In genomic region chr1:46757256-46757955, GRCh38 we compare ENCODE assay signal across 11 cellular contexts. TPM values are rescaled to one million over a fixed set of nuclear protein-coding genes. Genes with fewer than 3 reads are reported as not detected.
DNase-seq lines count a peak whose midpoint lies in the region; ATAC-seq and TF ChIP-seq lines count a peak whose summit lies in the region.
"Had no signal": no experiment of that assay in that cellular context is flagged by ENCODE, and none has a peak within 500 bp of the region (broad histone marks: within the 10 kb centered on the region; RNA-seq: fewer than 3 reads in every experiment).

No MANE protein-coding gene starts in this region.

- no peak overlapping the region; the same call in 1 of the 2 replicates for H3K4me3 Mint-ChIP-seq in WTC11
- no peak overlapping the region for H3K4me3 Mint-ChIP-seq in CD14-positive monocyte
- H3K4me3 Mint-ChIP-seq: activated B cell treated with CpG ODN at 0.5 μM for 24 hours; activated naive CD4-positive, alpha-beta T cell treated with anti-CD3 and anti-CD28 coated beads, Interleukin-2, amount 10 ng/mL, durations not matched to agents 7 days and 5 days had no signal

- H3K9me3 Mint-ChIP-seq in WTC11 (peaks cover 14% of the 10 kb centered on the region; the same call in 1 of the 2 replicates), CD14-positive monocyte (peaks cover 0 to 8% (median 3%) of the 10 kb centered on the region in 7 donors)
- H3K9me3 Mint-ChIP-seq: activated B cell treated with CpG ODN at 0.5 μM for 24 hours; activated naive CD4-positive, alpha-beta T cell treated with anti-CD3 and anti-CD28 coated beads, Interleukin-2, amount 10 ng/mL, durations not matched to agents 7 days and 5 days had no signal

- CTCF ChIA-PET in WTC11 (lab: Charles Lee): interaction anchor here (0.6 to 2.3 kb wide), 6 partner anchors 10 to 422 kb away, joined by 3 to 28 read pairs (median 5); no protein-coding TSS in a partner anchor

- WGBS in urinary bladder: 54% methylated on average over 6 of the region's 6 CpGs

- H3K4me1 ChIP-seq in urinary bladder (ENCODE audit: insufficient read depth): peaks cover 1% of the 10 kb centered on the region

- no peak overlapping the region for H3K4me3 ChIP-seq in kidney epithelial cell (ENCODE audit: low read depth, low read length)
- no peak overlapping the region for H3K4me3 ChIP-seq in urinary bladder (ENCODE audit: low read depth, low read length)

- peak overlapping the region; percentile 24 for H3K27ac ChIP-seq in urinary bladder (ENCODE audit: low read depth)

- H3K4me1 Mint-ChIP-seq in WTC11 (peaks cover 33% of the 10 kb centered on the region), CD14-positive monocyte (no peaks in the 10 kb centered on the region)
- H3K4me1 Mint-ChIP-seq: activated B cell treated with CpG ODN at 0.5 μM for 24 hours; activated naive CD4-positive, alpha-beta T cell treated with anti-CD3 and anti-CD28 coated beads, Interleukin-2, amount 10 ng/mL, durations not matched to agents 7 days and 5 days had no signal

- peak; percentile 89 for ATAC-seq in WTC11
- ATAC-seq in HG03108 (IDR thresholded peaks at IDR 0.05; ENCODE audit: unreplicated experiment): no peak

- peak overlapping the region; percentile 89 for H3K27ac Mint-ChIP-seq in WTC11
- no peak overlapping the region for H3K27ac Mint-ChIP-seq in CD14-positive monocyte
- H3K27ac Mint-ChIP-seq: activated B cell treated with CpG ODN at 0.5 μM for 24 hours; activated naive CD4-positive, alpha-beta T cell treated with anti-CD3 and anti-CD28 coated beads, Interleukin-2, amount 10 ng/mL, durations not matched to agents 7 days and 5 days had no signal

- POLR2A ChIA-PET in WTC11 (lab: Charles Lee): no interaction called here

- H3K27me3 ChIP-seq in kidney epithelial cell (ENCODE audit: control insufficient read depth, insufficient read depth, low read length): no peaks in the 10 kb centered on the region

- H3K36me3 ChIP-seq in kidney epithelial cell (ENCODE audit: control insufficient read depth, insufficient read depth, low read length): no peaks in the 10 kb centered on the region
- H3K36me3 ChIP-seq in urinary bladder (ENCODE audit: insufficient read depth): no peaks in the 10 kb centered on the region

- intact Hi-C loops in CD14-positive monocyte (cut with micrococcal nuclease): no loop called here

- H3K36me3 Mint-ChIP-seq in WTC11 (no peaks in the 10 kb centered on the region), CD14-positive monocyte (no peaks in the 10 kb centered on the region)
- H3K36me3 Mint-ChIP-seq: activated naive CD4-positive, alpha-beta T cell treated with anti-CD3 and anti-CD28 coated beads, Interleukin-2, amount 10 ng/mL, durations not matched to agents 7 days and 5 days had no signal

- DNase-seq in NCI-H146 (lab: John Stamatoyannopoulos, UW): peak; percentile 55
- no peak for DNase-seq in WTC11 (ENCODE audit: low spot score)
- peak; percentile 45 for DNase-seq in kidney epithelial cell (ENCODE audit: low read depth)
- no peak for DNase-seq in NAMALWA (ENCODE audit: low spot score)
- DNase-seq in CD14-positive monocyte (ENCODE audit: low spot score): no peak
- DNase-seq: activated B cell treated with CpG ODN at 0.5 μM for 24 hours; activated naive CD4-positive, alpha-beta T cell treated with anti-CD3 and anti-CD28 coated beads, Interleukin-2, amount 10 ng/mL, durations not matched to agents 7 days and 5 days; GF-D8 had no signal

- TF ChIP-seq CTCF in WTC11 (IDR thresholded peaks at IDR 0.05) (no peak), kidney epithelial cell (IDR thresholded peaks at IDR 0.05; ENCODE audit: insufficient read depth, low read length, poor library complexity, severe bottlenecking) (no peak), CD14-positive monocyte (IDR thresholded peaks at IDR 0.05) (no peak)

- H3K27me3 Mint-ChIP-seq in WTC11 (ENCODE audit: low read depth): peaks cover 10% of the 10 kb centered on the region
- H3K27me3 Mint-ChIP-seq in CD14-positive monocyte (ENCODE audit: low read depth in 3 of 3): peaks cover 9 to 28% (median 14%) of the 10 kb centered on the region in 3 donors

TF ChIP-seq in WTC11, 78 proteins besides CTCF, POLR2A, EP300 and RAD21 (continues in another document):
- TF ChIP-seq, protein P1, sequence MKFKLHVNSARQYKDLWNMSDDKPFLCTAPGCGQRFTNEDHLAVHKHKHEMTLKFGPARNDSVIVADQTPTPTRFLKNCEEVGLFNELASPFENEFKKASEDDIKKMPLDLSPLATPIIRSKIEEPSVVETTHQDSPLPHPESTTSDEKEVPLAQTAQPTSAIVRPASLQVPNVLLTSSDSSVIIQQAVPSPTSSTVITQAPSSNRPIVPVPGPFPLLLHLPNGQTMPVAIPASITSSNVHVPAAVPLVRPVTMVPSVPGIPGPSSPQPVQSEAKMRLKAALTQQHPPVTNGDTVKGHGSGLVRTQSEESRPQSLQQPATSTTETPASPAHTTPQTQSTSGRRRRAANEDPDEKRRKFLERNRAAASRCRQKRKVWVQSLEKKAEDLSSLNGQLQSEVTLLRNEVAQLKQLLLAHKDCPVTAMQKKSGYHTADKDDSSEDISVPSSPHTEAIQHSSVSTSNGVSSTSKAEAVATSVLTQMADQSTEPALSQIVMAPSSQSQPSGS (CRISPR knock-in tag; IDR thresholded peaks at IDR 0.05; ENCODE audit: borderline replicate concordance, low read depth): no peak
- TF ChIP-seq FOXK1 (CRISPR knock-in tag; IDR thresholded peaks at IDR 0.05) (no peak), SMAD4 (CRISPR knock-in tag; IDR thresholded peaks at IDR 0.05) (no peak), E2F1 (CRISPR knock-in tag; IDR thresholded peaks at IDR 0.05) (no peak)
- TF ChIP-seq, protein P2, sequence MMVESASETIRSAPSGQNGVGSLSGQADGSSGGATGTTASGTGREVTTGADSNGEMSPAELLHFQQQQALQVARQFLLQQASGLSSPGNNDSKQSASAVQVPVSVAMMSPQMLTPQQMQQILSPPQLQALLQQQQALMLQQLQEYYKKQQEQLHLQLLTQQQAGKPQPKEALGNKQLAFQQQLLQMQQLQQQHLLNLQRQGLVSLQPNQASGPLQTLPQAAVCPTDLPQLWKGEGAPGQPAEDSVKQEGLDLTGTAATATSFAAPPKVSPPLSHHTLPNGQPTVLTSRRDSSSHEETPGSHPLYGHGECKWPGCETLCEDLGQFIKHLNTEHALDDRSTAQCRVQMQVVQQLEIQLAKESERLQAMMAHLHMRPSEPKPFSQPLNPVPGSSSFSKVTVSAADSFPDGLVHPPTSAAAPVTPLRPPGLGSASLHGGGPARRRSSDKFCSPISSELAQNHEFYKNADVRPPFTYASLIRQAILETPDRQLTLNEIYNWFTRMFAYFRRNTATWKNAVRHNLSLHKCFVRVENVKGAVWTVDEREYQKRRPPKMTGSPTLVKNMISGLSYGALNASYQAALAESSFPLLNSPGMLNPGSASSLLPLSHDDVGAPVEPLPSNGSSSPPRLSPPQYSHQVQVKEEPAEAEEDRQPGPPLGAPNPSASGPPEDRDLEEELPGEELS (CRISPR knock-in tag; IDR thresholded peaks at IDR 0.05): no peak
- TF ChIP-seq, protein P3, sequence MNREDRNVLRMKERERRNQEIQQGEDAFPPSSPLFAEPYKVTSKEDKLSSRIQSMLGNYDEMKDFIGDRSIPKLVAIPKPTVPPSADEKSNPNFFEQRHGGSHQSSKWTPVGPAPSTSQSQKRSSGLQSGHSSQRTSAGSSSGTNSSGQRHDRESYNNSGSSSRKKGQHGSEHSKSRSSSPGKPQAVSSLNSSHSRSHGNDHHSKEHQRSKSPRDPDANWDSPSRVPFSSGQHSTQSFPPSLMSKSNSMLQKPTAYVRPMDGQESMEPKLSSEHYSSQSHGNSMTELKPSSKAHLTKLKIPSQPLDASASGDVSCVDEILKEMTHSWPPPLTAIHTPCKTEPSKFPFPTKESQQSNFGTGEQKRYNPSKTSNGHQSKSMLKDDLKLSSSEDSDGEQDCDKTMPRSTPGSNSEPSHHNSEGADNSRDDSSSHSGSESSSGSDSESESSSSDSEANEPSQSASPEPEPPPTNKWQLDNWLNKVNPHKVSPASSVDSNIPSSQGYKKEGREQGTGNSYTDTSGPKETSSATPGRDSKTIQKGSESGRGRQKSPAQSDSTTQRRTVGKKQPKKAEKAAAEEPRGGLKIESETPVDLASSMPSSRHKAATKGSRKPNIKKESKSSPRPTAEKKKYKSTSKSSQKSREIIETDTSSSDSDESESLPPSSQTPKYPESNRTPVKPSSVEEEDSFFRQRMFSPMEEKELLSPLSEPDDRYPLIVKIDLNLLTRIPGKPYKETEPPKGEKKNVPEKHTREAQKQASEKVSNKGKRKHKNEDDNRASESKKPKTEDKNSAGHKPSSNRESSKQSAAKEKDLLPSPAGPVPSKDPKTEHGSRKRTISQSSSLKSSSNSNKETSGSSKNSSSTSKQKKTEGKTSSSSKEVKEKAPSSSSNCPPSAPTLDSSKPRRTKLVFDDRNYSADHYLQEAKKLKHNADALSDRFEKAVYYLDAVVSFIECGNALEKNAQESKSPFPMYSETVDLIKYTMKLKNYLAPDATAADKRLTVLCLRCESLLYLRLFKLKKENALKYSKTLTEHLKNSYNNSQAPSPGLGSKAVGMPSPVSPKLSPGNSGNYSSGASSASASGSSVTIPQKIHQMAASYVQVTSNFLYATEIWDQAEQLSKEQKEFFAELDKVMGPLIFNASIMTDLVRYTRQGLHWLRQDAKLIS (CRISPR knock-in tag; IDR thresholded peaks at IDR 0.05; ENCODE audit: borderline replicate concordance): no peak

RNA-seq across cellular contexts. Expression of gene EFCAB14, which starts 38.5 kb away (rescaled TPM):
- total RNA-seq in WTC11 (2021) (38.4 to 46.2 TPM (median 39.1 TPM) in 3 replicates), kidney epithelial cell (57.3 and 64.4 TPM in 2 replicates), urinary bladder (115 TPM)
- polyA plus RNA-seq in urinary bladder (58.6 TPM), CD14-positive monocyte (10 to 100 TPM; 49.8 to 75.5 TPM)

RNA-seq across cellular contexts. Expression of gene CYP4B1, which starts 41.4 kb away (rescaled TPM):
- 0.24 to 0.44 TPM (median 0.39 TPM) in 3 replicates for total RNA-seq in WTC11 (2021)
- not detected in 2 replicates for total RNA-seq in kidney epithelial cell
- 56.6 TPM for total RNA-seq in urinary bladder
- polyA plus RNA-seq in urinary bladder: 71.5 TPM
- polyA plus RNA-seq in CD14-positive monocyte: not detected
- total RNA-seq: activated B cell treated with CpG ODN at 0.5 μM for 24 hours, lung microvascular endothelial cell had no signal

Comparison
In these comparisons a context has a peak if more than half of its experiments do, and no peak if none do; other contexts are left out.
1. DNase-seq: peak in NCI-H146 (single experiment) and kidney epithelial cell (single experiment); none in WTC11 (single experiment), NAMALWA (single experiment) and CD14-positive monocyte (single experiment).
2. RNA of gene CYP4B1, which starts 41.4 kb away (total RNA-seq): 56.6 TPM in urinary bladder (single experiment); 0.24 to 0.44 TPM in WTC11 and not detected in kidney epithelial cell; every median in the first group is over 10 times any median in the second.